Comparison of ENCODE assay signal across 1 cellular context in the genomic region with DNA sequence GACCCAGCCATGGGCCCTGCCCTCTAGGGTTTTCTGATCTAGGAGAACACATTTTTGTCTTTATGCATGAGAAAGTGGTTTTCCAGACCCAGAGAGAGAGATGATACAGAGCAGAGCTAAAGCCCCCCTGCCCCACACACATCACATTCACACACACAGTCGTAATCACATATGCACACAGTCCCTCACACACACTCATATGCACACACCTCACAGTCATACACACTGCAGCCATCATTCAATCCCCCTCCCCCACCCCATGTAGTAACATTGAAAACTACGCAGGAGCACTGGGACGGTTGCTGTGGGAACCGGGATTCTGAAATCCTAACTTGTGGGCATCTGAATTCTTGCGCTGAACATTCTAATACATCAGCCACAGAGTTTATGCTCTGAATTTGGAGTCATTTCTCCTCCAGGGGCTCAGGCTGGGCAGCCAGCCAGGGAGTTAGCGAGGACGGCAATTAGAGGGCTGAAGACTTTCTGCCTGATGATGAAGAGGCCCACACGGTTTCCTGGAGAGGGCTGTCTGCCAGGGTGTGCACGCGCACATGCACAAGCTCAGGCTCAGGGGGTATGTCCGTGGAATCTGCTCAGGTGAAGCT.
TF ChIP-seq lines count a peak whose summit lies in the region.

No MANE protein-coding gene starts in this region.

TF ChIP-seq in GM23338, 12 proteins besides CTCF, POLR2A, EP300 and RAD21 (continued from another document):
- TF ChIP-seq, protein P1, sequence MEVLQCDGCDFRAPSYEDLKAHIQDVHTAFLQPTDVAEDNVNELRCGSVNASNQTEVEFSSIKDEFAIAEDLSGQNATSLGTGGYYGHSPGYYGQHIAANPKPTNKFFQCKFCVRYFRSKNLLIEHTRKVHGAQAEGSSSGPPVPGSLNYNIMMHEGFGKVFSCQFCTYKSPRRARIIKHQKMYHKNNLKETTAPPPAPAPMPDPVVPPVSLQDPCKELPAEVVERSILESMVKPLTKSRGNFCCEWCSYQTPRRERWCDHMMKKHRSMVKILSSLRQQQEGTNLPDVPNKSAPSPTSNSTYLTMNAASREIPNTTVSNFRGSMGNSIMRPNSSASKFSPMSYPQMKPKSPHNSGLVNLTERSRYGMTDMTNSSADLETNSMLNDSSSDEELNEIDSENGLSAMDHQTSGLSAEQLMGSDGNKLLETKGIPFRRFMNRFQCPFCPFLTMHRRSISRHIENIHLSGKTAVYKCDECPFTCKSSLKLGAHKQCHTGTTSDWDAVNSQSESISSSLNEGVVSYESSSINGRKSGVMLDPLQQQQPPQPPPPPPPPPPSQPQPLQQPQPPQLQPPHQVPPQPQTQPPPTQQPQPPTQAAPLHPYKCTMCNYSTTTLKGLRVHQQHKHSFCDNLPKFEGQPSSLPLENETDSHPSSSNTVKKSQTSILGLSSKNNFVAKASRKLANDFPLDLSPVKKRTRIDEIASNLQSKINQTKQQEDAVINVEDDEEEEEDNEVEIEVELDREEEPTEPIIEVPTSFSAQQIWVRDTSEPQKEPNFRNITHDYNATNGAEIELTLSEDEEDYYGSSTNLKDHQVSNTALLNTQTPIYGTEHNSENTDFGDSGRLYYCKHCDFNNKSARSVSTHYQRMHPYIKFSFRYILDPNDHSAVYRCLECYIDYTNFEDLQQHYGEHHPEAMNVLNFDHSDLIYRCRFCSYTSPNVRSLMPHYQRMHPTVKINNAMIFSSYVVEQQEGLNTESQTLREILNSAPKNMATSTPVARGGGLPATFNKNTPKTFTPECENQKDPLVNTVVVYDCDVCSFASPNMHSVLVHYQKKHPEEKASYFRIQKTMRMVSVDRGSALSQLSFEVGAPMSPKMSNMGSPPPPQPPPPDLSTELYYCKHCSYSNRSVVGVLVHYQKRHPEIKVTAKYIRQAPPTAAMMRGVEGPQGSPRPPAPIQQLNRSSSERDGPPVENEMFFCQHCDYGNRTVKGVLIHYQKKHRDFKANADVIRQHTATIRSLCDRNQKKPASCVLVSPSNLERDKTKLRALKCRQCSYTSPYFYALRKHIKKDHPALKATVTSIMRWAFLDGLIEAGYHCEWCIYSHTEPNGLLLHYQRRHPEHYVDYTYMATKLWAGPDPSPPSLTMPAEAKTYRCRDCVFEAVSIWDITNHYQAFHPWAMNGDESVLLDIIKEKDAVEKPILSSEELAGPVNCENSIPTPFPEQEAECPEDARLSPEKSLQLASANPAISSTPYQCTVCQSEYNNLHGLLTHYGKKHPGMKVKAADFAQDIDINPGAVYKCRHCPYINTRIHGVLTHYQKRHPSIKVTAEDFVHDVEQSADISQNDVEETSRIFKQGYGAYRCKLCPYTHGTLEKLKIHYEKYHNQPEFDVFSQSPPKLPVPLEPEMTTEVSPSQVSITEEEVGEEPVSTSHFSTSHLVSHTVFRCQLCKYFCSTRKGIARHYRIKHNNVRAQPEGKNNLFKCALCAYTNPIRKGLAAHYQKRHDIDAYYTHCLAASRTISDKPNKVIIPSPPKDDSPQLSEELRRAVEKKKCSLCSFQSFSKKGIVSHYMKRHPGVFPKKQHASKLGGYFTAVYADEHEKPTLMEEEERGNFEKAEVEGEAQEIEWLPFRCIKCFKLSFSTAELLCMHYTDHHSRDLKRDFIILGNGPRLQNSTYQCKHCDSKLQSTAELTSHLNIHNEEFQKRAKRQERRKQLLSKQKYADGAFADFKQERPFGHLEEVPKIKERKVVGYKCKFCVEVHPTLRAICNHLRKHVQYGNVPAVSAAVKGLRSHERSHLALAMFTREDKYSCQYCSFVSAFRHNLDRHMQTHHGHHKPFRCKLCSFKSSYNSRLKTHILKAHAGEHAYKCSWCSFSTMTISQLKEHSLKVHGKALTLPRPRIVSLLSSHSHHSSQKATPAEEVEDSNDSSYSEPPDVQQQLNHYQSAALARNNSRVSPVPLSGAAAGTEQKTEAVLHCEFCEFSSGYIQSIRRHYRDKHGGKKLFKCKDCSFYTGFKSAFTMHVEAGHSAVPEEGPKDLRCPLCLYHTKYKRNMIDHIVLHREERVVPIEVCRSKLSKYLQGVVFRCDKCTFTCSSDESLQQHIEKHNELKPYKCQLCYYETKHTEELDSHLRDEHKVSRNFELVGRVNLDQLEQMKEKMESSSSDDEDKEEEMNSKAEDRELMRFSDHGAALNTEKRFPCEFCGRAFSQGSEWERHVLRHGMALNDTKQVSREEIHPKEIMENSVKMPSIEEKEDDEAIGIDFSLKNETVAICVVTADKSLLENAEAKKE (CRISPR knock-in tag; IDR thresholded peaks at IDR 0.05): no peak
